ENCODE assay signal across 1 cellular context in the genomic region with DNA sequence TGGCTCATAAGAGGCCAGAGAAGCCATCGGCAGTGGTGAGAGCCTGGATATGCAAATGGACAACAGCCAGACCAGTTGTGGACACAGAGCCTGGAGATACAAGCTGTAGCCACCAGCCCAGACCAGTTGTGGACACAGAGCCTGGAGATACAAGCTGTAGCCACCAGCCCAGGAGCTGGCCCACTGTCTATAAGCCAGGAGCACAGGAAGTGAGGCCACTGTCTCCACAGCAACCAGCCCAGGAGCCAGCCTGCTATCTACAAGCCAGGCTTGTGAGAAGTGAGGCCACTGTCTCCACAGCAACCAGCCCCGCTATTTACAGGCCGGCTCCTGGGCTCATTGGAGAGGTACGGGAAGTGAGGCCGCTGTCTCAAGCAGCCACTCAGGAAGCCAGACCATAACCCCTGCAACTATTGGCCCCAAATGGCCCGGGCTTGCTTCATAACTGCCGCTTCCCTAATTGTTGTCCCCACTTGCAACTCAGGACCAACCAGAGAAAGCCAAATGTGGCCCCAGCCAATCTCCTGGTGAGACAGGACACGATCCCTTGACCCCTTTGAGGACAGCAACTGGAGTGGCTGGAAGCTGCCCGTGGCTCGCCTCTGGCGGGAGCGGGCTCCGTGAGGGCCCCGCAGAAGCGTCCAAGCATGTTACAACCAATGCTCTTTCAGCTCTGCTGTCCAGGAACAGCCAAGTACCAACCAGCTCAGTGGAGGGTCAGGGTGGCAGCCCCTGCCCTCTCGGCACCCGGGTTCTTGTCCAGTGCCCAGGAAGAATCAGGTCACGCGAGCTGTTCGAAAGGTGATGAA.
TF ChIP-seq lines count a peak whose summit lies in the region.

No MANE protein-coding gene starts in this region.

TF ChIP-seq in HepG2, 621 proteins besides CTCF, POLR2A, EP300 and RAD21 (continued from another document and continues in another):
- TF ChIP-seq, protein P1, sequence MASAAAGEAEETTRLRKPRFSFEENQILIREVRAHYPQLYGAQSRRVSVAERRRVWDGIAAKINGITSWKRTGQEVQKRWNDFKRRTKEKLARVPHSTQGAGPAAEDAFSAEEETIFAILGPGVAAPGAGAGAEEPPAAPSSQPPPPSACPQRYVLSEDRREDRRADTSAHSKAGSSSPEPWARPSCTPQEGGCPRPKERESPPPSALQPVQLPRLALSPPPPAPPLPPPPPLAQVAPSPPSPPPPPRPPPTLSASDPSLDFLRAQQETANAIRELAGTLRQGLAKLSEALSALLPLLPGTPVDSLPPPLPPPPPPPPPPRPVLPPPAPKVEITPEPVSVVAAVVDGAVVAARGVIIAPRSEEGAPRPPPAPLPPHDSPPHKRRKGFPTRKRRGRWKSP (CRISPR knock-in tag; IDR thresholded peaks at IDR 0.05), result no peak
- TF ChIP-seq FOXJ3 (CRISPR knock-in tag; IDR thresholded peaks at IDR 0.05; ENCODE audit: borderline replicate concordance) (no peak), TGIF2 (CRISPR knock-in tag; IDR thresholded peaks at IDR 0.05) (0 out of 2 replicates have a peak, but pooled peaks have one; percentile 38), KMT2A (CRISPR knock-in tag; IDR thresholded peaks at IDR 0.05) (no peak), RBFOX2 (IDR thresholded peaks at IDR 0.05; ENCODE audit: low read depth, low read length) (no peak), ZNF660 (CRISPR knock-in tag; IDR thresholded peaks at IDR 0.05; ENCODE audit: borderline replicate concordance, low read depth) (no peak), NPAS2 (CRISPR knock-in tag; IDR thresholded peaks at IDR 0.05; ENCODE audit: borderline replicate concordance) (no peak), PHF21A (CRISPR knock-in tag; IDR thresholded peaks at IDR 0.05) (no peak), FLYWCH1 (CRISPR knock-in tag; IDR thresholded peaks at IDR 0.05) (no peak), SRSF9 (IDR thresholded peaks at IDR 0.05; ENCODE audit: borderline replicate concordance, insufficient read depth, low read depth, low read length, poor library complexity, severe bottlenecking) (no peak), GTF3A (CRISPR knock-in tag; conservative IDR thresholded peaks at IDR 0.05) (no peak), ZKSCAN8 (CRISPR knock-in tag; IDR thresholded peaks at IDR 0.05; ENCODE audit: borderline replicate concordance) (no peak), MLLT10 (CRISPR knock-in tag; IDR thresholded peaks at IDR 0.05) (no peak), ZNF83 (CRISPR knock-in tag; IDR thresholded peaks at IDR 0.05; ENCODE audit: borderline replicate concordance) (no peak), ZNF296 (CRISPR knock-in tag; conservative IDR thresholded peaks at IDR 0.05) (no peak), ZNF138 (CRISPR knock-in tag; IDR thresholded peaks at IDR 0.05; ENCODE audit: low read depth) (no peak), ZFP36L2 (CRISPR knock-in tag; IDR thresholded peaks at IDR 0.05) (no peak), SOX5 (CRISPR knock-in tag; IDR thresholded peaks at IDR 0.05; ENCODE audit: borderline replicate concordance) (no peak), ZNF773 (CRISPR knock-in tag; IDR thresholded peaks at IDR 0.05; ENCODE audit: borderline replicate concordance) (no peak), MYNN (CRISPR knock-in tag; IDR thresholded peaks at IDR 0.05; ENCODE audit: low read depth) (no peak), ATRX (CRISPR knock-in tag; IDR thresholded peaks at IDR 0.05; ENCODE audit: borderline replicate concordance) (no peak), ZMAT3 (CRISPR knock-in tag; conservative IDR thresholded peaks at IDR 0.05) (0 out of 2 replicates have a peak, but pooled peaks have one; percentile 34), YEATS2 (CRISPR knock-in tag; IDR thresholded peaks at IDR 0.05; ENCODE audit: borderline replicate concordance) (no peak), ZNF232 (CRISPR knock-in tag; IDR thresholded peaks at IDR 0.05; ENCODE audit: borderline replicate concordance) (0 out of 2 replicates have a peak, but pooled peaks have one; percentile 30), ZNF550 (CRISPR knock-in tag; IDR thresholded peaks at IDR 0.05; ENCODE audit: borderline replicate concordance) (no peak), GABPB1 (CRISPR knock-in tag; IDR thresholded peaks at IDR 0.05) (peak; percentile 49; the same call in 1 of the 2 replicates), ZNF136 (CRISPR knock-in tag; IDR thresholded peaks at IDR 0.05; ENCODE audit: low read depth) (no peak), CBX1 (IDR thresholded peaks at IDR 0.05; ENCODE audit: low read depth) (no peak), SALL1 (CRISPR knock-in tag; IDR thresholded peaks at IDR 0.05) (peak; percentile 25; the same call in 1 of the 2 replicates), ZNF10 (CRISPR knock-in tag; IDR thresholded peaks at IDR 0.05; ENCODE audit: borderline replicate concordance, low read depth) (no peak), NONO (IDR thresholded peaks at IDR 0.05) (no peak), NONO (CRISPR knock-in tag; conservative IDR thresholded peaks at IDR 0.05) (no peak), ZNF354B (CRISPR knock-in tag; IDR thresholded peaks at IDR 0.05) (no peak), ETV5 (CRISPR knock-in tag; IDR thresholded peaks at IDR 0.05; ENCODE audit: borderline replicate concordance) (no peak; the same call in 1 of the 2 replicates), ZNF335 (CRISPR knock-in tag; IDR thresholded peaks at IDR 0.05) (no peak), ZNF17 (CRISPR knock-in tag; IDR thresholded peaks at IDR 0.05) (no peak), KDM5A (IDR thresholded peaks at IDR 0.05; ENCODE audit: borderline replicate concordance, low read length) (no peak), ZNF777 (CRISPR knock-in tag; IDR thresholded peaks at IDR 0.05) (no peak; the same call in 1 of the 2 replicates), SOX13 (IDR thresholded peaks at IDR 0.05) (no peak), SOX13 (CRISPR knock-in tag; conservative IDR thresholded peaks at IDR 0.05 in 1 of 2, IDR thresholded peaks at IDR 0.05 in 1 of 2) (no peak), MAZ (IDR thresholded peaks at IDR 0.05; ENCODE audit: borderline replicate concordance, low read depth, low read length) (no peak), MAZ (CRISPR knock-in tag; IDR thresholded peaks at IDR 0.05; ENCODE audit: low read depth) (no peak), ZNF24 (IDR thresholded peaks at IDR 0.05) (no peak), RBM39 (IDR thresholded peaks at IDR 0.05; ENCODE audit: low read depth, low read length, poor library complexity, severe bottlenecking) (no peak), ZNF101 (CRISPR knock-in tag; IDR thresholded peaks at IDR 0.05; ENCODE audit: borderline replicate concordance, low read depth) (no peak), NBN (conservative IDR thresholded peaks at IDR 0.05) (no peak), ELF3 (CRISPR knock-in tag; IDR thresholded peaks at IDR 0.05) (no peak), TBX2 (CRISPR knock-in tag; IDR thresholded peaks at IDR 0.05; ENCODE audit: borderline replicate concordance) (no peak; the same call in 1 of the 2 replicates), JUNB (CRISPR knock-in tag; IDR thresholded peaks at IDR 0.05; ENCODE audit: borderline replicate concordance) (no peak), ZNF607 (CRISPR knock-in tag; IDR thresholded peaks at IDR 0.05; ENCODE audit: borderline replicate concordance) (no peak), HOXD1 (CRISPR knock-in tag; IDR thresholded peaks at IDR 0.05) (no peak), KDM6A (CRISPR knock-in tag; IDR thresholded peaks at IDR 0.05; ENCODE audit: low read depth) (no peak), ZNF230 (CRISPR knock-in tag; IDR thresholded peaks at IDR 0.05) (no peak)
- TF ChIP-seq, protein P2, sequence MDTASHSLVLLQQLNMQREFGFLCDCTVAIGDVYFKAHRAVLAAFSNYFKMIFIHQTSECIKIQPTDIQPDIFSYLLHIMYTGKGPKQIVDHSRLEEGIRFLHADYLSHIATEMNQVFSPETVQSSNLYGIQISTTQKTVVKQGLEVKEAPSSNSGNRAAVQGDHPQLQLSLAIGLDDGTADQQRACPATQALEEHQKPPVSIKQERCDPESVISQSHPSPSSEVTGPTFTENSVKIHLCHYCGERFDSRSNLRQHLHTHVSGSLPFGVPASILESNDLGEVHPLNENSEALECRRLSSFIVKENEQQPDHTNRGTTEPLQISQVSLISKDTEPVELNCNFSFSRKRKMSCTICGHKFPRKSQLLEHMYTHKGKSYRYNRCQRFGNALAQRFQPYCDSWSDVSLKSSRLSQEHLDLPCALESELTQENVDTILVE (CRISPR knock-in tag; IDR thresholded peaks at IDR 0.05), result no peak
- TF ChIP-seq, protein P3, sequence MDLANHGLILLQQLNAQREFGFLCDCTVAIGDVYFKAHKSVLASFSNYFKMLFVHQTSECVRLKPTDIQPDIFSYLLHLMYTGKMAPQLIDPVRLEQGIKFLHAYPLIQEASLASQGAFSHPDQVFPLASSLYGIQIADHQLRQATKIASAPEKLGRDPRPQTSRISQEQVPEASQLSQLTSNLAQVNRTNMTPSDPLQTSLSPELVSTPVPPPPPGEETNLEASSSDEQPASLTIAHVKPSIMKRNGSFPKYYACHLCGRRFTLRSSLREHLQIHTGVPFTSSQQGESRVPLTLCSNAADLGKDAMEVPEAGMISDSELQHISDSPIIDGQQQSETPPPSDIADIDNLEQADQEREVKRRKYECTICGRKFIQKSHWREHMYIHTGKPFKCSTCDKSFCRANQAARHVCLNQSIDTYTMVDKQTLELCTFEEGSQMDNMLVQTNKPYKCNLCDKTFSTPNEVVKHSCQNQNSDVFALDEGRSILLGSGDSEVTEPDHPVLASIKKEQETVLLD (CRISPR knock-in tag; IDR thresholded peaks at IDR 0.05; ENCODE audit: low read depth), result no peak
- TF ChIP-seq, protein P4, sequence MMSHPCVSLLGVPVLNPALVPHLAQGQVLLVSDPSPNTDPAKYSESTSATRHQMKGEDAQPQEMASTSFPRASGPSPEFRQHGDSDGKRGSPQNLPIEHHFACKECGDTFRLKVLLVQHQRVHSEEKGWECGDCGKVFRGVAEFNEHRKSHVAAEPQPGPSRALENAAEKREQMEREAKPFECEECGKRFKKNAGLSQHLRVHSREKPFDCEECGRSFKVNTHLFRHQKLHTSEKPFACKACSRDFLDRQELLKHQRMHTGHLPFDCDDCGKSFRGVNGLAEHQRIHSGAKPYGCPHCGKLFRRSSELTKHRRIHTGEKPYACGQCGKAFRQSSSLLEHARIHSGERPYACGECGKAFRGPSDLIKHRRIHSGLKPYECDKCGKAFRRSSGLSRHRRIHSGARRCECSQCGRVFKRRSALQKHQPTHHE (CRISPR knock-in tag; IDR thresholded peaks at IDR 0.05; ENCODE audit: borderline replicate concordance), result 0 out of 2 replicates have a peak, but pooled peaks have one; percentile 4
- TF ChIP-seq, protein P5, sequence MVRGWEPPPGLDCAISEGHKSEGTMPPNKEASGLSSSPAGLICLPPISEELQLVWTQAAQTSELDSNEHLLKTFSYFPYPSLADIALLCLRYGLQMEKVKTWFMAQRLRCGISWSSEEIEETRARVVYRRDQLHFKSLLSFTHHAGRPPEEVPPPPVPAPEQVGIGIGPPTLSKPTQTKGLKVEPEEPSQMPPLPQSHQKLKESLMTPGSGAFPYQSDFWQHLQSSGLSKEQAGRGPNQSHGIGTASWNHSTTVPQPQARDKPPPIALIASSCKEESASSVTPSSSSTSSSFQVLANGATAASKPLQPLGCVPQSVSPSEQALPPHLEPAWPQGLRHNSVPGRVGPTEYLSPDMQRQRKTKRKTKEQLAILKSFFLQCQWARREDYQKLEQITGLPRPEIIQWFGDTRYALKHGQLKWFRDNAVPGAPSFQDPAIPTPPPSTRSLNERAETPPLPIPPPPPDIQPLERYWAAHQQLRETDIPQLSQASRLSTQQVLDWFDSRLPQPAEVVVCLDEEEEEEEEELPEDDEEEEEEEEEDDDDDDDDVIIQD (CRISPR knock-in tag; IDR thresholded peaks at IDR 0.05; ENCODE audit: low read depth), result no peak
- TF ChIP-seq, protein P6, sequence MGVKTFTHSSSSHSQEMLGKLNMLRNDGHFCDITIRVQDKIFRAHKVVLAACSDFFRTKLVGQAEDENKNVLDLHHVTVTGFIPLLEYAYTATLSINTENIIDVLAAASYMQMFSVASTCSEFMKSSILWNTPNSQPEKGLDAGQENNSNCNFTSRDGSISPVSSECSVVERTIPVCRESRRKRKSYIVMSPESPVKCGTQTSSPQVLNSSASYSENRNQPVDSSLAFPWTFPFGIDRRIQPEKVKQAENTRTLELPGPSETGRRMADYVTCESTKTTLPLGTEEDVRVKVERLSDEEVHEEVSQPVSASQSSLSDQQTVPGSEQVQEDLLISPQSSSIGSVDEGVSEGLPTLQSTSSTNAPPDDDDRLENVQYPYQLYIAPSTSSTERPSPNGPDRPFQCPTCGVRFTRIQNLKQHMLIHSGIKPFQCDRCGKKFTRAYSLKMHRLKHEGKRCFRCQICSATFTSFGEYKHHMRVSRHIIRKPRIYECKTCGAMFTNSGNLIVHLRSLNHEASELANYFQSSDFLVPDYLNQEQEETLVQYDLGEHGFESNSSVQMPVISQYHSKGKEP (CRISPR knock-in tag; IDR thresholded peaks at IDR 0.05), result no peak
- TF ChIP-seq, protein P7, sequence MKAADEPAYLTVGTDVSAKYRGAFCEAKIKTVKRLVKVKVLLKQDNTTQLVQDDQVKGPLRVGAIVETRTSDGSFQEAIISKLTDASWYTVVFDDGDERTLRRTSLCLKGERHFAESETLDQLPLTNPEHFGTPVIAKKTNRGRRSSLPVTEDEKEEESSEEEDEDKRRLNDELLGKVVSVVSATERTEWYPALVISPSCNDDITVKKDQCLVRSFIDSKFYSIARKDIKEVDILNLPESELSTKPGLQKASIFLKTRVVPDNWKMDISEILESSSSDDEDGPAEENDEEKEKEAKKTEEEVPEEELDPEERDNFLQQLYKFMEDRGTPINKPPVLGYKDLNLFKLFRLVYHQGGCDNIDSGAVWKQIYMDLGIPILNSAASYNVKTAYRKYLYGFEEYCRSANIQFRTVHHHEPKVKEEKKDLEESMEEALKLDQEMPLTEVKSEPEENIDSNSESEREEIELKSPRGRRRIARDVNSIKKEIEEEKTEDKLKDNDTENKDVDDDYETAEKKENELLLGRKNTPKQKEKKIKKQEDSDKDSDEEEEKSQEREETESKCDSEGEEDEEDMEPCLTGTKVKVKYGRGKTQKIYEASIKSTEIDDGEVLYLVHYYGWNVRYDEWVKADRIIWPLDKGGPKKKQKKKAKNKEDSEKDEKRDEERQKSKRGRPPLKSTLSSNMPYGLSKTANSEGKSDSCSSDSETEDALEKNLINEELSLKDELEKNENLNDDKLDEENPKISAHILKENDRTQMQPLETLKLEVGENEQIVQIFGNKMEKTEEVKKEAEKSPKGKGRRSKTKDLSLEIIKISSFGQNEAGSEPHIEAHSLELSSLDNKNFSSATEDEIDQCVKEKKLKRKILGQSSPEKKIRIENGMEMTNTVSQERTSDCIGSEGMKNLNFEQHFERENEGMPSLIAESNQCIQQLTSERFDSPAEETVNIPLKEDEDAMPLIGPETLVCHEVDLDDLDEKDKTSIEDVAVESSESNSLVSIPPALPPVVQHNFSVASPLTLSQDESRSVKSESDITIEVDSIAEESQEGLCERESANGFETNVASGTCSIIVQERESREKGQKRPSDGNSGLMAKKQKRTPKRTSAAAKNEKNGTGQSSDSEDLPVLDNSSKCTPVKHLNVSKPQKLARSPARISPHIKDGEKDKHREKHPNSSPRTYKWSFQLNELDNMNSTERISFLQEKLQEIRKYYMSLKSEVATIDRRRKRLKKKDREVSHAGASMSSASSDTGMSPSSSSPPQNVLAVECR (CRISPR knock-in tag; IDR thresholded peaks at IDR 0.05; ENCODE audit: borderline replicate concordance), result peak; percentile 55
- TF ChIP-seq, protein P8, sequence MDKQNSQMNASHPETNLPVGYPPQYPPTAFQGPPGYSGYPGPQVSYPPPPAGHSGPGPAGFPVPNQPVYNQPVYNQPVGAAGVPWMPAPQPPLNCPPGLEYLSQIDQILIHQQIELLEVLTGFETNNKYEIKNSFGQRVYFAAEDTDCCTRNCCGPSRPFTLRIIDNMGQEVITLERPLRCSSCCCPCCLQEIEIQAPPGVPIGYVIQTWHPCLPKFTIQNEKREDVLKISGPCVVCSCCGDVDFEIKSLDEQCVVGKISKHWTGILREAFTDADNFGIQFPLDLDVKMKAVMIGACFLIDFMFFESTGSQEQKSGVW (CRISPR knock-in tag; IDR thresholded peaks at IDR 0.05; ENCODE audit: borderline replicate concordance), result no peak
